In genomic region chr10:129498680-129499079, GRCh38 we compare ENCODE assay signal across 1 cellular context.
TF ChIP-seq lines count a peak whose summit lies in the region.

No MANE protein-coding gene starts in this region.

TF ChIP-seq in K562, 482 proteins besides CTCF, POLR2A, EP300 and RAD21:
- TF ChIP-seq ZNF316 (IDR thresholded peaks at IDR 0.05) (peak; percentile 18; the same call in 1 of the 2 replicates), ELF1 (tag; IDR thresholded peaks at IDR 0.05) (no peak), NFE2 (IDR thresholded peaks at IDR 0.05; ENCODE audit: low read depth) (peak; percentile 69)
